Comparison of ENCODE assay signal across 16 cellular contexts in the genomic region with DNA sequence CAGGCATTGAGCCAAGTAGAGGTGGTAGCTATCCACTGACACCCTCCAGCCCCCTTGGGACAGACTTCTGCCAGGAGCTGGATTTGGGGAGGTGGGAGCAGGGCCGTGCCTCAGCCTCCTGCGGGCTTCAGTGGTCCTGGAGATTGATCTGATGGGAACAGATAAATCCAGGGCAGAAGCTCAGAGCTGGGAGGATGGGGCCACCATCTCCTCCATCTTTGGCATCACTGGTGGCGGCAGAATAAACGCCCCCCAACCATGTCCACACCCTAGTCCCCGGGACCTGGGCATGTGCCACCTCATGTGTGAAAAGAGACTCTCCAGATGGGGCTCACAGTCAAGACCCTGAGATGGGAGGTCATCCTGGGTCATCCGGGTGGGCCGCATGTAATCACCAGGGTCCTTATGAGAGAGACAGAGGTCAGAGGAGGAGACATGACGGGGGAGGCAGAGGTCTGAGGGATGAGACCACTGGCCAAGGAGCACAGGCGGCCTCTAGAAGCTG.
DNase-seq lines count a peak whose midpoint lies in the region; ATAC-seq, FAIRE-seq and TF ChIP-seq lines count a peak whose summit lies in the region.
"Had no signal": no experiment of that assay in that cellular context is flagged by ENCODE, and none has a peak within 500 bp of the region (broad histone marks: within the 10 kb centered on the region; RNA-seq: fewer than 3 reads in every experiment).

No MANE protein-coding gene starts in this region.

- no peak for ATAC-seq in HG03159 (IDR thresholded peaks at IDR 0.05; ENCODE audit: unreplicated experiment)
- no peak for ATAC-seq in lower lobe of right lung

- no peaks in the 10 kb centered on the region for H3K27me3 ChIP-seq in BLaER1 treated with 17β-estradiol and CSF1 and Interleukin-3, amounts not matched to agents 10 nM and 100 nM
- no peaks in the 10 kb centered on the region for H3K27me3 ChIP-seq in lower lobe of right lung (ENCODE audit: low read depth)
- H3K27me3 ChIP-seq: SJCRH30 had no signal

- no peaks in the 10 kb centered on the region for H4K20me1 ChIP-seq in BLaER1 treated with 17β-estradiol and CSF1 and Interleukin-3, amounts not matched to agents 10 nM and 100 nM

- H3K4me1 ChIP-seq in BLaER1 treated with 17β-estradiol and CSF1 and Interleukin-3, amounts not matched to agents 10 nM and 100 nM: peaks cover 10 to 68% (median 37%) of the 10 kb centered on the region in 10 experiments
- H3K4me1 ChIP-seq in kidney (ENCODE audit: control insufficient read depth in 1 of 2, insufficient read depth in 1 of 2, low read depth in 1 of 2, low read length in 2 of 2) (no peaks in the 10 kb centered on the region), lower lobe of right lung (no peaks in the 10 kb centered on the region)
- H3K4me1 ChIP-seq: SJCRH30 had no signal

- intact Hi-C loops in kidney (cut with DNase I): no loop called here
- intact Hi-C loops in lower lobe of right lung (cut with DNase I): no loop called here

- H3K4me2 ChIP-seq in BLaER1 treated with 17β-estradiol and CSF1 and Interleukin-3, amounts not matched to agents 10 nM and 100 nM: peak overlapping the region in 6 of 11 experiments; percentile 0 to 81 (median 68); a peak in 11 of 22 replicates

- no peaks in the 10 kb centered on the region; a peak in 1 of 22 replicates for H3K36me3 ChIP-seq in BLaER1 treated with 17β-estradiol and CSF1 and Interleukin-3, amounts not matched to agents 10 nM and 100 nM
- H3K36me3 ChIP-seq in KOPT-K1 (ENCODE audit: insufficient read depth, low read length) (no peaks in the 10 kb centered on the region), kidney (ENCODE audit: control insufficient read depth in 1 of 2, insufficient read depth in 2 of 2, low read length in 2 of 2) (no peaks in the 10 kb centered on the region), lower lobe of right lung (no peaks in the 10 kb centered on the region)
- H3K36me3 ChIP-seq: SJCRH30 had no signal

- no peaks in the 10 kb centered on the region for H3K9me3 ChIP-seq in BLaER1 treated with 17β-estradiol and CSF1 and Interleukin-3, amounts not matched to agents 10 nM and 100 nM (replicated peaks in 1 of 11)
- H3K9me3 ChIP-seq in KOPT-K1 (ENCODE audit: insufficient read depth, low read length, poor library complexity, severe bottlenecking) (no peaks in the 10 kb centered on the region), kidney (ENCODE audit: control insufficient read depth in 1 of 2, low read length in 2 of 2) (no peaks in the 10 kb centered on the region), lower lobe of right lung (no peaks in the 10 kb centered on the region)
- H3K9me3 ChIP-seq: SJCRH30 had no signal

- no peak for FAIRE-seq in kidney (lab: Jason Lieb, UNC)
- FAIRE-seq in urothelium cell line (lab: Jason Lieb, UNC): no peak

- no peak overlapping the region for H3K4me3 ChIP-seq in BLaER1 treated with 17β-estradiol and CSF1 and Interleukin-3, amounts not matched to agents 10 nM and 100 nM
- H3K4me3 ChIP-seq in kidney (ENCODE audit: low read length in 2 of 2): no peak overlapping the region
- H3K4me3 ChIP-seq in lower lobe of right lung: no peak overlapping the region
- H3K4me3 ChIP-seq: SJCRH30 had no signal

- peak; percentile 23 for DNase-seq in kidney
- peak; percentile 10 for DNase-seq in stimulated activated CD8-positive, alpha-beta memory T cell treated with anti-CD3 and anti-CD28 coated beads, Interleukin-4, amount 100 ng/mL, for 48 hours
- no peak for DNase-seq in nucleus accumbens (lab: John Stamatoyannopoulos, UW)
- DNase-seq in lower lobe of right lung: no peak
- no peak for DNase-seq in urothelium cell line (ENCODE audit: low spot score)
- DNase-seq: Calu3; CD4-positive, alpha-beta memory T cell; HCEC 1CT; NCI-H1436; NCI-H2029; NCI-H774; RPMI8226; SJCRH30 had no signal

- no peak overlapping the region; a peak in 1 of 22 replicates for H3K9ac ChIP-seq in BLaER1 treated with 17β-estradiol and CSF1 and Interleukin-3, amounts not matched to agents 10 nM and 100 nM
- no peak overlapping the region for H3K9ac ChIP-seq in kidney (ENCODE audit: low read length in 2 of 2)

- TF ChIP-seq CTCF in kidney (IDR thresholded peaks at IDR 0.05; ENCODE audit: borderline replicate concordance, extremely low read depth, insufficient read depth) (no peak), lower lobe of right lung (IDR thresholded peaks at IDR 0.05) (no peak)

- peak overlapping the region in 5 of 11 experiments; percentile 82 to 90 (median 86); a peak in 3 of 22 replicates for H3K27ac ChIP-seq in BLaER1 treated with 17β-estradiol and CSF1 and Interleukin-3, amounts not matched to agents 10 nM and 100 nM
- H3K27ac ChIP-seq in KOPT-K1 (ENCODE audit: low read depth, low read length, poor library complexity, severe bottlenecking) (peak overlapping the region; percentile 83), kidney (ENCODE audit: low read depth in 2 of 2, low read length in 2 of 2) (no peak overlapping the region), lower lobe of right lung (no peak overlapping the region)
- H3K27ac ChIP-seq: SJCRH30 had no signal

Comparison
In these comparisons a context has a peak if more than half of its experiments do, and no peak if none do; other contexts are left out.
1. DNase-seq: peak in kidney (single experiment) and stimulated activated CD8-positive, alpha-beta memory T cell treated with anti-CD3 and anti-CD28 coated beads, Interleukin-4, amount 100 ng/mL, for 48 hours (single experiment); none in nucleus accumbens (0 of 56), lower lobe of right lung (single experiment) and urothelium cell line (single experiment).